3 cellular contexts compared by ENCODE assay signal in the genomic region with DNA sequence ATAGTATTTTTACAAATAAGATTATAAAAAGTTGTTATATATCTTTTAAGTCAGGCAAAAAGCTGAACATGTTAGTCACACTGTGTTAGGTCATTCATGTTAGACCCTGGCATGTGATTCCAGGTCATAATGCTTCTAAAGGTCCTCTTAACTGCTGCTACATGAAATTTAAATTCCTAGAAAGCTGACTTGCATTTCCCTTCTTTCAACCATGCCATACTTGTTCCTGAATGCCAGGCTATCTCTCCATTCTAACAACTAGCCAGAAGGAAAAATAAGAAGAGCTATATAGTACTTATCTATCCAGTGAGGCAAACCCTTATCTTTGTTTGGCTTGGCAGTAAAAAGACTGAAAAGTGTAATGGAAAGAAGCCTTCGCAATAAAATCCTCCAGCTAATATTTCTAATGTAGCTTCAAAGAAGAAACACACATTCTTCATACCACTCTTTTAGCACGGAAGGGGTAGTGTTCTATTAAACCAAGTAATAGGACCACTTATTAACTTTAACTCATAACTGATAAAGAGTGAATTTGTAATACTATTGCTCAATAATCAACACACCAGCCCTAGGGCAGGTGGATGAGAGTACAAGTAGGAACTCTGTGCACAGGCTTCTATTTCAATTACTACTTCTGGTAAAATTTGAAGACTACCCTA.
A peak's percentile ranks its signal among the peaks of the same experiment; 100 is the strongest.
TF ChIP-seq lines count a peak whose summit lies in the region.

No MANE protein-coding gene starts in this region.

TF ChIP-seq in A549, 52 proteins besides CTCF, POLR2A, EP300 and RAD21:
- TF ChIP-seq CEBPB (IDR thresholded peaks at IDR 0.05) (peak; percentile 77 to 85), MAFK (IDR thresholded peaks at IDR 0.05; ENCODE audit: partially characterized antibody) (peak; percentile 68), JUN (IDR thresholded peaks at IDR 0.05) (peak in 1 of 2 experiments; percentile 66; a peak in 1 of 5 replicates)
- TF ChIP-seq, protein P1, sequence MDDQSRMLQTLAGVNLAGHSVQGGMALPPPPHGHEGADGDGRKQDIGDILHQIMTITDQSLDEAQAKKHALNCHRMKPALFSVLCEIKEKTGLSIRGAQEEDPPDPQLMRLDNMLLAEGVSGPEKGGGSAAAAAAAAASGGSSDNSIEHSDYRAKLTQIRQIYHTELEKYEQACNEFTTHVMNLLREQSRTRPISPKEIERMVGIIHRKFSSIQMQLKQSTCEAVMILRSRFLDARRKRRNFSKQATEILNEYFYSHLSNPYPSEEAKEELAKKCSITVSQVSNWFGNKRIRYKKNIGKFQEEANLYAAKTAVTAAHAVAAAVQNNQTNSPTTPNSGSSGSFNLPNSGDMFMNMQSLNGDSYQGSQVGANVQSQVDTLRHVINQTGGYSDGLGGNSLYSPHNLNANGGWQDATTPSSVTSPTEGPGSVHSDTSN (IDR thresholded peaks at IDR 0.05): no peak

TF ChIP-seq in IMR-90, 13 proteins besides CTCF, POLR2A, EP300 and RAD21:
- TF ChIP-seq CEBPB (IDR thresholded peaks at IDR 0.05; ENCODE audit: low read depth, low read length): 0 out of 2 replicates have a peak, but pooled peaks have one; percentile 15
- TF ChIP-seq, protein P2, sequence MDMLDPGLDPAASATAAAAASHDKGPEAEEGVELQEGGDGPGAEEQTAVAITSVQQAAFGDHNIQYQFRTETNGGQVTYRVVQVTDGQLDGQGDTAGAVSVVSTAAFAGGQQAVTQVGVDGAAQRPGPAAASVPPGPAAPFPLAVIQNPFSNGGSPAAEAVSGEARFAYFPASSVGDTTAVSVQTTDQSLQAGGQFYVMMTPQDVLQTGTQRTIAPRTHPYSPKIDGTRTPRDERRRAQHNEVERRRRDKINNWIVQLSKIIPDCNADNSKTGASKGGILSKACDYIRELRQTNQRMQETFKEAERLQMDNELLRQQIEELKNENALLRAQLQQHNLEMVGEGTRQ (IDR thresholded peaks at IDR 0.05; ENCODE audit: low read depth, low read length): no peak

TF ChIP-seq in endothelial cell of umbilical vein, 7 proteins besides CTCF, POLR2A, EP300 and RAD21:
- TF ChIP-seq MYC (IDR thresholded peaks at IDR 0.05; ENCODE audit: low read depth, low read length) (no peak), POLR2AphosphoS5 (IDR thresholded peaks at IDR 0.05; ENCODE audit: insufficient read depth, low read depth, low read length) (no peak), FOS (IDR thresholded peaks at IDR 0.05; ENCODE audit: borderline replicate concordance, insufficient read depth, low read length) (no peak), GATA2 (IDR thresholded peaks at IDR 0.05; ENCODE audit: insufficient read depth, insufficient read length, low read depth, low read length) (no peak), EZH2 (IDR thresholded peaks at IDR 0.05; ENCODE audit: borderline replicate concordance, low read depth, low read length, severe bottlenecking) (no peak), JUN (IDR thresholded peaks at IDR 0.05; ENCODE audit: borderline replicate concordance, insufficient read depth, insufficient read length, low read depth) (no peak)
- TF ChIP-seq, protein P3, sequence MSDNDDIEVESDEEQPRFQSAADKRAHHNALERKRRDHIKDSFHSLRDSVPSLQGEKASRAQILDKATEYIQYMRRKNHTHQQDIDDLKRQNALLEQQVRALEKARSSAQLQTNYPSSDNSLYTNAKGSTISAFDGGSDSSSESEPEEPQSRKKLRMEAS (IDR thresholded peaks at IDR 0.05; ENCODE audit: insufficient read depth, insufficient read length): no peak
